Comparison of ENCODE assay signal across 1 cellular context in the genomic region with DNA sequence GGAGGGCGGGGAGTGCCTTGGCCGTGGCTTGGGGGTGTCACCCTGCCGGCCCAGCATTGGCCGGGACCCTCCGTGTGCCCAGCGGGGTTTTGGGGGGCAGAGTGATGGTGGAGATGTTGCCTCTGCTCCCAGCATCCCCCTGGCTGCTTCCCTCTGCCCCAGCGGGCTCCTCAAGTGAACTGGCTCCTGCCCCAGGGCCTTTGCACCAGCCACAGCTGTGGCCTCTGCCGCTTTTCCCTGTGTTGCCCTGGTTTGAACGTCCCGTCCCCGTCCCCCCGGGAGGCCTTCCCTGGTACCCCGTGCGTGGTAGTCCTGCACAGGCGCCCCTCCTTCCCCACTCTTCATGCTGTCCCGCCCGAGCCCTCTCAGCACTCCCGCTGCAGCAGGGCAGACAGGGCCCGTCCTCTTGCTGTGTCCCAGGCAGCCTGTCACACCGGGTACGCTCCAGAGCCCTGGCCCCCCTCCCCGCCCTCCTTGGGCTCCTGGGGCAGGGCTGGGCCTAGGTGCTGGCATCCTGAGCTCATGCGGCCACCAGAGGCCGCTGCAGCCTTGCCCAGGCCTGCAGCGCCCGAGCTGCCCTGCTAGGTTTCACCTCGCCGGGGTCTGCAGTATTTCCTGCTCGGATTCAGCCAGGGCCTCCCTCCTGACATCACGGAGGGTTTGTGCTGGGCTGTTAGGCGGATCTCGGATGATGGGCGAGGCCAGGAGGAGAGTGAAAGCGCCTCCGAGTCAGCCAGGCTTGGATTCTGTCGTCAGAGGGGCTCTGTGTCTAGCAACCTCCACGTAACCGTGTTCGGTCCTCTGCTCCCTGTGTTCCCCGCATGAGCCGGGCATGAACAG.
A peak's percentile ranks its signal among the peaks of the same experiment; 100 is the strongest.
TF ChIP-seq lines count a peak whose summit lies in the region.

No MANE protein-coding gene starts in this region.

TF ChIP-seq in HepG2, 621 proteins besides CTCF, POLR2A, EP300 and RAD21 (continued from another document and continues in another):
- TF ChIP-seq, protein P1, sequence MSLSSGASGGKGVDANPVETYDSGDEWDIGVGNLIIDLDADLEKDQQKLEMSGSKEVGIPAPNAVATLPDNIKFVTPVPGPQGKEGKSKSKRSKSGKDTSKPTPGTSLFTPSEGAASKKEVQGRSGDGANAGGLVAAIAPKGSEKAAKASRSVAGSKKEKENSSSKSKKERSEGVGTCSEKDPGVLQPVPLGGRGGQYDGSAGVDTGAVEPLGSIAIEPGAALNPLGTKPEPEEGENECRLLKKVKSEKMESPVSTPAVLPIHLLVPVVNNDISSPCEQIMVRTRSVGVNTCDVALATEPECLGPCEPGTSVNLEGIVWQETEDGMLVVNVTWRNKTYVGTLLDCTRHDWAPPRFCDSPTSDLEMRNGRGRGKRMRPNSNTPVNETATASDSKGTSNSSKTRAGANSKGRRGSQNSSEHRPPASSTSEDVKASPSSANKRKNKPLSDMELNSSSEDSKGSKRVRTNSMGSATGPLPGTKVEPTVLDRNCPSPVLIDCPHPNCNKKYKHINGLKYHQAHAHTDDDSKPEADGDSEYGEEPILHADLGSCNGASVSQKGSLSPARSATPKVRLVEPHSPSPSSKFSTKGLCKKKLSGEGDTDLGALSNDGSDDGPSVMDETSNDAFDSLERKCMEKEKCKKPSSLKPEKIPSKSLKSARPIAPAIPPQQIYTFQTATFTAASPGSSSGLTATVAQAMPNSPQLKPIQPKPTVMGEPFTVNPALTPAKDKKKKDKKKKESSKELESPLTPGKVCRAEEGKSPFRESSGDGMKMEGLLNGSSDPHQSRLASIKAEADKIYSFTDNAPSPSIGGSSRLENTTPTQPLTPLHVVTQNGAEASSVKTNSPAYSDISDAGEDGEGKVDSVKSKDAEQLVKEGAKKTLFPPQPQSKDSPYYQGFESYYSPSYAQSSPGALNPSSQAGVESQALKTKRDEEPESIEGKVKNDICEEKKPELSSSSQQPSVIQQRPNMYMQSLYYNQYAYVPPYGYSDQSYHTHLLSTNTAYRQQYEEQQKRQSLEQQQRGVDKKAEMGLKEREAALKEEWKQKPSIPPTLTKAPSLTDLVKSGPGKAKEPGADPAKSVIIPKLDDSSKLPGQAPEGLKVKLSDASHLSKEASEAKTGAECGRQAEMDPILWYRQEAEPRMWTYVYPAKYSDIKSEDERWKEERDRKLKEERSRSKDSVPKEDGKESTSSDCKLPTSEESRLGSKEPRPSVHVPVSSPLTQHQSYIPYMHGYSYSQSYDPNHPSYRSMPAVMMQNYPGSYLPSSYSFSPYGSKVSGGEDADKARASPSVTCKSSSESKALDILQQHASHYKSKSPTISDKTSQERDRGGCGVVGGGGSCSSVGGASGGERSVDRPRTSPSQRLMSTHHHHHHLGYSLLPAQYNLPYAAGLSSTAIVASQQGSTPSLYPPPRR (CRISPR knock-in tag; IDR thresholded peaks at IDR 0.05; ENCODE audit: borderline replicate concordance): no peak
- no peak for TF ChIP-seq ZNF3 (CRISPR knock-in tag; IDR thresholded peaks at IDR 0.05)
- TF ChIP-seq TEAD2 (CRISPR knock-in tag; IDR thresholded peaks at IDR 0.05): no peak
- no peak for TF ChIP-seq ZNF614 (CRISPR knock-in tag; IDR thresholded peaks at IDR 0.05; ENCODE audit: borderline replicate concordance)
- peak; percentile 63 for TF ChIP-seq KDM2A (CRISPR knock-in tag; IDR thresholded peaks at IDR 0.05; ENCODE audit: borderline replicate concordance, low read depth)
- TF ChIP-seq, protein P2, sequence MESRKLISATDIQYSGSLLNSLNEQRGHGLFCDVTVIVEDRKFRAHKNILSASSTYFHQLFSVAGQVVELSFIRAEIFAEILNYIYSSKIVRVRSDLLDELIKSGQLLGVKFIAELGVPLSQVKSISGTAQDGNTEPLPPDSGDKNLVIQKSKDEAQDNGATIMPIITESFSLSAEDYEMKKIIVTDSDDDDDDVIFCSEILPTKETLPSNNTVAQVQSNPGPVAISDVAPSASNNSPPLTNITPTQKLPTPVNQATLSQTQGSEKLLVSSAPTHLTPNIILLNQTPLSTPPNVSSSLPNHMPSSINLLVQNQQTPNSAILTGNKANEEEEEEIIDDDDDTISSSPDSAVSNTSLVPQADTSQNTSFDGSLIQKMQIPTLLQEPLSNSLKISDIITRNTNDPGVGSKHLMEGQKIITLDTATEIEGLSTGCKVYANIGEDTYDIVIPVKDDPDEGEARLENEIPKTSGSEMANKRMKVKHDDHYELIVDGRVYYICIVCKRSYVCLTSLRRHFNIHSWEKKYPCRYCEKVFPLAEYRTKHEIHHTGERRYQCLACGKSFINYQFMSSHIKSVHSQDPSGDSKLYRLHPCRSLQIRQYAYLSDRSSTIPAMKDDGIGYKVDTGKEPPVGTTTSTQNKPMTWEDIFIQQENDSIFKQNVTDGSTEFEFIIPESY (CRISPR knock-in tag; IDR thresholded peaks at IDR 0.05): peak; percentile 38; the same call in 1 of the 2 replicates
- TF ChIP-seq ZNF570 (CRISPR knock-in tag; IDR thresholded peaks at IDR 0.05; ENCODE audit: borderline replicate concordance): no peak
- TF ChIP-seq KLF12 (CRISPR knock-in tag; IDR thresholded peaks at IDR 0.05; ENCODE audit: borderline replicate concordance): no peak
- no peak for TF ChIP-seq TP53 (CRISPR knock-in tag; conservative IDR thresholded peaks at IDR 0.05)
- TF ChIP-seq, protein P3, sequence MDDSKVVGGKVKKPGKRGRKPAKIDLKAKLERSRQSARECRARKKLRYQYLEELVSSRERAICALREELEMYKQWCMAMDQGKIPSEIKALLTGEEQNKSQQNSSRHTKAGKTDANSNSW (CRISPR knock-in tag; IDR thresholded peaks at IDR 0.05; ENCODE audit: borderline replicate concordance): no peak
- TF ChIP-seq, protein P4, sequence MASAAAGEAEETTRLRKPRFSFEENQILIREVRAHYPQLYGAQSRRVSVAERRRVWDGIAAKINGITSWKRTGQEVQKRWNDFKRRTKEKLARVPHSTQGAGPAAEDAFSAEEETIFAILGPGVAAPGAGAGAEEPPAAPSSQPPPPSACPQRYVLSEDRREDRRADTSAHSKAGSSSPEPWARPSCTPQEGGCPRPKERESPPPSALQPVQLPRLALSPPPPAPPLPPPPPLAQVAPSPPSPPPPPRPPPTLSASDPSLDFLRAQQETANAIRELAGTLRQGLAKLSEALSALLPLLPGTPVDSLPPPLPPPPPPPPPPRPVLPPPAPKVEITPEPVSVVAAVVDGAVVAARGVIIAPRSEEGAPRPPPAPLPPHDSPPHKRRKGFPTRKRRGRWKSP (CRISPR knock-in tag; IDR thresholded peaks at IDR 0.05): peak; percentile 28; the same call in 1 of the 2 replicates
- TF ChIP-seq, protein P5, sequence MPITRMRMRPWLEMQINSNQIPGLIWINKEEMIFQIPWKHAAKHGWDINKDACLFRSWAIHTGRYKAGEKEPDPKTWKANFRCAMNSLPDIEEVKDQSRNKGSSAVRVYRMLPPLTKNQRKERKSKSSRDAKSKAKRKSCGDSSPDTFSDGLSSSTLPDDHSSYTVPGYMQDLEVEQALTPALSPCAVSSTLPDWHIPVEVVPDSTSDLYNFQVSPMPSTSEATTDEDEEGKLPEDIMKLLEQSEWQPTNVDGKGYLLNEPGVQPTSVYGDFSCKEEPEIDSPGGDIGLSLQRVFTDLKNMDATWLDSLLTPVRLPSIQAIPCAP (CRISPR knock-in tag; IDR thresholded peaks at IDR 0.05; ENCODE audit: low read depth): no peak
- no peak for TF ChIP-seq NFE2 (CRISPR knock-in tag; IDR thresholded peaks at IDR 0.05)
- no peak for TF ChIP-seq NRL (CRISPR knock-in tag; IDR thresholded peaks at IDR 0.05; ENCODE audit: borderline replicate concordance)
- no peak for TF ChIP-seq ZNF782 (CRISPR knock-in tag; IDR thresholded peaks at IDR 0.05; ENCODE audit: borderline replicate concordance)
- no peak for TF ChIP-seq ZNF441 (CRISPR knock-in tag; IDR thresholded peaks at IDR 0.05; ENCODE audit: borderline replicate concordance)
- no peak for TF ChIP-seq ZNF670 (CRISPR knock-in tag; IDR thresholded peaks at IDR 0.05; ENCODE audit: borderline replicate concordance)
- TF ChIP-seq POLR2AphosphoS2 (IDR thresholded peaks at IDR 0.05; ENCODE audit: low read depth, low read length): no peak
- no peak for TF ChIP-seq ZNF451 (CRISPR knock-in tag; IDR thresholded peaks at IDR 0.05)
- TF ChIP-seq, protein P6, sequence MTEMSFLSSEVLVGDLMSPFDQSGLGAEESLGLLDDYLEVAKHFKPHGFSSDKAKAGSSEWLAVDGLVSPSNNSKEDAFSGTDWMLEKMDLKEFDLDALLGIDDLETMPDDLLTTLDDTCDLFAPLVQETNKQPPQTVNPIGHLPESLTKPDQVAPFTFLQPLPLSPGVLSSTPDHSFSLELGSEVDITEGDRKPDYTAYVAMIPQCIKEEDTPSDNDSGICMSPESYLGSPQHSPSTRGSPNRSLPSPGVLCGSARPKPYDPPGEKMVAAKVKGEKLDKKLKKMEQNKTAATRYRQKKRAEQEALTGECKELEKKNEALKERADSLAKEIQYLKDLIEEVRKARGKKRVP (CRISPR knock-in tag; IDR thresholded peaks at IDR 0.05): no peak
- TF ChIP-seq, protein P7, sequence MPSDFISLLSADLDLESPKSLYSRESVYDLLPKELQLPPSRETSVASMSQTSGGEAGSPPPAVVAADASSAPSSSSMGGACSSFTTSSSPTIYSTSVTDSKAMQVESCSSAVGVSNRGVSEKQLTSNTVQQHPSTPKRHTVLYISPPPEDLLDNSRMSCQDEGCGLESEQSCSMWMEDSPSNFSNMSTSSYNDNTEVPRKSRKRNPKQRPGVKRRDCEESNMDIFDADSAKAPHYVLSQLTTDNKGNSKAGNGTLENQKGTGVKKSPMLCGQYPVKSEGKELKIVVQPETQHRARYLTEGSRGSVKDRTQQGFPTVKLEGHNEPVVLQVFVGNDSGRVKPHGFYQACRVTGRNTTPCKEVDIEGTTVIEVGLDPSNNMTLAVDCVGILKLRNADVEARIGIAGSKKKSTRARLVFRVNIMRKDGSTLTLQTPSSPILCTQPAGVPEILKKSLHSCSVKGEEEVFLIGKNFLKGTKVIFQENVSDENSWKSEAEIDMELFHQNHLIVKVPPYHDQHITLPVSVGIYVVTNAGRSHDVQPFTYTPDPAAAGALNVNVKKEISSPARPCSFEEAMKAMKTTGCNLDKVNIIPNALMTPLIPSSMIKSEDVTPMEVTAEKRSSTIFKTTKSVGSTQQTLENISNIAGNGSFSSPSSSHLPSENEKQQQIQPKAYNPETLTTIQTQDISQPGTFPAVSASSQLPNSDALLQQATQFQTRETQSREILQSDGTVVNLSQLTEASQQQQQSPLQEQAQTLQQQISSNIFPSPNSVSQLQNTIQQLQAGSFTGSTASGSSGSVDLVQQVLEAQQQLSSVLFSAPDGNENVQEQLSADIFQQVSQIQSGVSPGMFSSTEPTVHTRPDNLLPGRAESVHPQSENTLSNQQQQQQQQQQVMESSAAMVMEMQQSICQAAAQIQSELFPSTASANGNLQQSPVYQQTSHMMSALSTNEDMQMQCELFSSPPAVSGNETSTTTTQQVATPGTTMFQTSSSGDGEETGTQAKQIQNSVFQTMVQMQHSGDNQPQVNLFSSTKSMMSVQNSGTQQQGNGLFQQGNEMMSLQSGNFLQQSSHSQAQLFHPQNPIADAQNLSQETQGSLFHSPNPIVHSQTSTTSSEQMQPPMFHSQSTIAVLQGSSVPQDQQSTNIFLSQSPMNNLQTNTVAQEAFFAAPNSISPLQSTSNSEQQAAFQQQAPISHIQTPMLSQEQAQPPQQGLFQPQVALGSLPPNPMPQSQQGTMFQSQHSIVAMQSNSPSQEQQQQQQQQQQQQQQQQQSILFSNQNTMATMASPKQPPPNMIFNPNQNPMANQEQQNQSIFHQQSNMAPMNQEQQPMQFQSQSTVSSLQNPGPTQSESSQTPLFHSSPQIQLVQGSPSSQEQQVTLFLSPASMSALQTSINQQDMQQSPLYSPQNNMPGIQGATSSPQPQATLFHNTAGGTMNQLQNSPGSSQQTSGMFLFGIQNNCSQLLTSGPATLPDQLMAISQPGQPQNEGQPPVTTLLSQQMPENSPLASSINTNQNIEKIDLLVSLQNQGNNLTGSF (CRISPR knock-in tag; IDR thresholded peaks at IDR 0.05): no peak
- peak; percentile 91 for TF ChIP-seq XRCC5 (optimal IDR thresholded peaks at IDR 0.05; ENCODE audit: low read length)
- TF ChIP-seq FOXA3 (CRISPR knock-in tag; IDR thresholded peaks at IDR 0.05): peak; percentile 24; the same call in 1 of the 2 replicates
- TF ChIP-seq EZH2 (conservative IDR thresholded peaks at IDR 0.05; ENCODE audit: low read depth, low read length): 0 out of 2 replicates have a peak, but pooled peaks have one; percentile 48
- no peak for TF ChIP-seq ETV5 (CRISPR knock-in tag; IDR thresholded peaks at IDR 0.05; ENCODE audit: borderline replicate concordance)
- TF ChIP-seq ZNF501 (CRISPR knock-in tag; IDR thresholded peaks at IDR 0.05): peak; percentile 62; the same call in 1 of the 2 replicates
- TF ChIP-seq HNF4G (IDR thresholded peaks at IDR 0.05; ENCODE audit: borderline replicate concordance, low read depth, low read length): no peak
- no peak for TF ChIP-seq HNF4G (CRISPR knock-in tag; IDR thresholded peaks at IDR 0.05; ENCODE audit: borderline replicate concordance, low read depth)
- no peak for TF ChIP-seq SMAD9 (CRISPR knock-in tag; IDR thresholded peaks at IDR 0.05)
- peak; percentile 61; the same call in 1 of the 2 replicates for TF ChIP-seq GABPB1 (CRISPR knock-in tag; IDR thresholded peaks at IDR 0.05)
- TF ChIP-seq SMAD3 (CRISPR knock-in tag; IDR thresholded peaks at IDR 0.05): peak; percentile 54; the same call in 1 of the 2 replicates
- TF ChIP-seq, protein P8, sequence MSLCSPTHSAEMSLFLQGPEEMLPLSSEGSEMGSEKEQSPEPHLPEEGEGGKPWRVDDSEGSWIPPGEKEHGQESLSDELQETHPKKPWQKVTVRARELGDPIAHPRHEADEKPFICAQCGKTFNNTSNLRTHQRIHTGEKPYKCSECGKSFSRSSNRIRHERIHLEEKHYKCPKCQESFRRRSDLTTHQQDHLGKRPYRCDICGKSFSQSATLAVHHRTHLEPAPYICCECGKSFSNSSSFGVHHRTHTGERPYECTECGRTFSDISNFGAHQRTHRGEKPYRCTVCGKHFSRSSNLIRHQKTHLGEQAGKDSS (CRISPR knock-in tag; IDR thresholded peaks at IDR 0.05; ENCODE audit: borderline replicate concordance, low read depth): no peak
- no peak for TF ChIP-seq ZNF577 (CRISPR knock-in tag; IDR thresholded peaks at IDR 0.05; ENCODE audit: borderline replicate concordance, low read depth)
- TF ChIP-seq CREB1 (IDR thresholded peaks at IDR 0.05): no peak
- no peak for TF ChIP-seq CREB1 (CRISPR knock-in tag; IDR thresholded peaks at IDR 0.05)
- no peak for TF ChIP-seq KDM5A (IDR thresholded peaks at IDR 0.05; ENCODE audit: borderline replicate concordance, low read length)
- TF ChIP-seq, protein P9, sequence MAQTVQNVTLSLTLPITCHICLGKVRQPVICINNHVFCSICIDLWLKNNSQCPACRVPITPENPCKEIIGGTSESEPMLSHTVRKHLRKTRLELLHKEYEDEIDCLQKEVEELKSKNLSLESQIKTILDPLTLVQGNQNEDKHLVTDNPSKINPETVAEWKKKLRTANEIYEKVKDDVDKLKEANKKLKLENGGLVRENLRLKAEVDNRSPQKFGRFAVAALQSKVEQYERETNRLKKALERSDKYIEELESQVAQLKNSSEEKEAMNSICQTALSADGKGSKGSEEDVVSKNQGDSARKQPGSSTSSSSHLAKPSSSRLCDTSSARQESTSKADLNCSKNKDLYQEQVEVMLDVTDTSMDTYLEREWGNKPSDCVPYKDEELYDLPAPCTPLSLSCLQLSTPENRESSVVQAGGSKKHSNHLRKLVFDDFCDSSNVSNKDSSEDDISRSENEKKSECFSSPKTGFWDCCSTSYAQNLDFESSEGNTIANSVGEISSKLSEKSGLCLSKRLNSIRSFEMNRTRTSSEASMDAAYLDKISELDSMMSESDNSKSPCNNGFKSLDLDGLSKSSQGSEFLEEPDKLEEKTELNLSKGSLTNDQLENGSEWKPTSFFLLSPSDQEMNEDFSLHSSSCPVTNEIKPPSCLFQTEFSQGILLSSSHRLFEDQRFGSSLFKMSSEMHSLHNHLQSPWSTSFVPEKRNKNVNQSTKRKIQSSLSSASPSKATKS (CRISPR knock-in tag; IDR thresholded peaks at IDR 0.05): no peak
- TF ChIP-seq ZNF136 (CRISPR knock-in tag; IDR thresholded peaks at IDR 0.05; ENCODE audit: low read depth): no peak
- TF ChIP-seq ZNF367 (CRISPR knock-in tag; IDR thresholded peaks at IDR 0.05; ENCODE audit: borderline replicate concordance): no peak
